20 cellular contexts compared by ENCODE assay signal in the genomic region with DNA sequence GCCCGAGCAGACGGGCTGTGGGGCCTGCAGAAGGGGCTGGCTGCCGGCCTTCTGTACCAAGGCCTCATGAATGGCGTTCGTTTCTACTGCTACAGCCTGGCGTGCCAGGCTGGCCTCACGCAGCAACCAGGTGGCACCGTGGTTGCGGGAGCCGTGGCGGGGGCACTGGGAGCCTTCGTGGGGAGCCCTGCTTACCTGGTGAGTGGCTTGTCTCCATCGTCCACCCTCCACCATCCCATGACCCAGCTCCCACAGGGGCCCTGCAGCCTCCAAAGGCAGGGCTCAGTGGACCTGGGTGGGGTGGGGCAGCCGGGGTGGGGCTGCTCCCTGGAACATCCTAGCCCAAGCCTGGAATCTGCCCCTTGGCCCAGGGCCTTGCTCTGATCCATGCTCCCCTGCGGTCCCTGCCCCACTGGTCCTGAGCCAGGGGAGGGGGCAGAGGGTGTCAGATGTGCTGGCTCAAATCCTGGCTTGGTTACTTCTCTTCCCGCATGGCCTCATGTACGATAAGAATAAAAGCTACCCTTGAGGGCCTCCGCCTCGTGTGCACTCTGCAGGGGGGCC. TPM values are rescaled to one million over a fixed set of nuclear protein-coding genes. Genes with fewer than 3 reads are reported as not detected.
A peak's percentile ranks its signal among the peaks of the same experiment; 100 is the strongest.
DNase-seq lines count a peak whose midpoint lies in the region; ATAC-seq and TF ChIP-seq lines count a peak whose summit lies in the region.
"Had no signal": no experiment of that assay in that cellular context is flagged by ENCODE, and none has a peak within 500 bp of the region (broad histone marks: within the 10 kb centered on the region; RNA-seq: fewer than 3 reads in every experiment).

No MANE protein-coding gene starts in this region.

- H3K27me3 ChIP-seq in adrenal gland (no peaks in the 10 kb centered on the region), mucosa of rectum (ENCODE audit: control insufficient read depth in 2 of 2, insufficient read depth in 2 of 2, low read length in 2 of 2) (no peaks in the 10 kb centered on the region), thoracic aorta (replicated peaks; ENCODE audit: insufficient read depth) (no peaks in the 10 kb centered on the region)

- ATAC-seq in left cardiac atrium (peak; percentile 1 to 4), thoracic aorta (ENCODE audit: insufficient number of reproducible peaks, low FRiP score, low read depth) (no peak), GM19463 (IDR thresholded peaks at IDR 0.05; ENCODE audit: unreplicated experiment) (no peak)
- ATAC-seq: effector memory CD8-positive, alpha-beta T cell; stimulated activated memory B cell treated with anti-CD40 and anti-IgM and Interleukin-4, amounts not matched to agents 10 μg/mL and 1 μg/mL and 100 μg/mL, for 72 hours had no signal

- intact Hi-C loops in adrenal gland (cut with DNase I) (loop anchor here in 1 of 2 donors (5.0 kb wide), 1 partner anchor 54 kb away; a partner anchor contains a TSS), left cardiac atrium (cut with DNase I) (no loop called here), posterior vena cava (cut with DNase I) (loop anchor here in 1 of 2 donors (10.0 kb wide), 1 partner anchor 142 kb away; no protein-coding TSS in a partner anchor)

- DNase-seq in adrenal gland = no peak
- DNase-seq in left cardiac atrium = no peak
- no peak for DNase-seq in thoracic aorta (ENCODE audit: low spot score)
- no peak for DNase-seq in HK-2 (ENCODE audit: unreplicated experiment)
- no peak for DNase-seq in posterior vena cava (ENCODE audit: low spot score)
- DNase-seq in effector CD4-positive, alpha-beta T cell = no peak
- DNase-seq: activated CD4-positive, alpha-beta T cell treated with anti-CD3 and anti-CD28 coated beads, Interleukin-2, amount 50 U/mL, for 4 hours; AML-193; effector memory CD8-positive, alpha-beta T cell; immature natural killer cell; Kasumi-1; NCI-H1092 had no signal

- H3K4me1 ChIP-seq in adrenal gland (replicated peaks in 1 of 2) (peaks cover 18 to 36% of the 10 kb centered on the region in 2 donors), mucosa of rectum (ENCODE audit: control insufficient read depth in 2 of 2, insufficient read depth in 2 of 2, low read length in 2 of 2) (peaks cover 29 to 51% of the 10 kb centered on the region in 2 donors), thoracic aorta (ENCODE audit: control insufficient read depth in 1 of 2, low read depth in 2 of 2) (peaks cover 18 to 60% of the 10 kb centered on the region in 2 donors)

- H3K36me3 ChIP-seq in adrenal gland (replicated peaks in 1 of 2) = peaks cover 0 to 33% of the 10 kb centered on the region in 2 donors
- peaks cover 23 to 24% of the 10 kb centered on the region in 2 donors for H3K36me3 ChIP-seq in mucosa of rectum (ENCODE audit: control insufficient read depth in 2 of 2, insufficient read depth in 2 of 2, low read length in 2 of 2)
- H3K36me3 ChIP-seq in thoracic aorta = peaks cover 30% of the 10 kb centered on the region

- peak overlapping the region; percentile 70 to 85 for H3K9ac ChIP-seq in mucosa of rectum (ENCODE audit: low read depth in 1 of 2, low read length in 2 of 2)

- H3K9me3 ChIP-seq in adrenal gland (replicated peaks in 1 of 3) (no peaks in the 10 kb centered on the region), mucosa of rectum (ENCODE audit: control insufficient read depth in 2 of 2, low read length in 2 of 2) (no peaks in the 10 kb centered on the region), thoracic aorta (no peaks in the 10 kb centered on the region)

- TF ChIP-seq POLR2A in adrenal gland (IDR thresholded peaks at IDR 0.05) = no peak

- peak overlapping the region in 4 of 5 donors; percentile 28 to 88 (median 66) for H3K27ac ChIP-seq in adrenal gland
- H3K27ac ChIP-seq in mucosa of rectum (ENCODE audit: low read depth in 2 of 2, low read length in 2 of 2) = peak overlapping the region; percentile 93
- peak overlapping the region; percentile 70 to 74 for H3K27ac ChIP-seq in thoracic aorta

- WGBS in adrenal gland, 4 donors = 48 to 73% (median 64%) methylated on average over 6 to 19 of the region's 19 CpGs

- H3K4me3 ChIP-seq in adrenal gland = no peak overlapping the region
- H3K4me3 ChIP-seq in mucosa of rectum (ENCODE audit: low read length in 2 of 2) = peak overlapping the region; percentile 57 to 68
- no peak overlapping the region for H3K4me3 ChIP-seq in thoracic aorta

- no peak for TF ChIP-seq CTCF in adrenal gland (IDR thresholded peaks at IDR 0.05)
- no peak for TF ChIP-seq CTCF in thoracic aorta (IDR thresholded peaks at IDR 0.05)

RNA-seq across cellular contexts. Expression of a gene that starts 0.7 kb away (rescaled TPM):
- total RNA-seq in adrenal gland (10 to 100 TPM in 2 of 8 donors, 1 to 10 TPM in 6; 2.2 to 12.3 (median 5.8) TPM), left cardiac atrium (1 to 10 TPM; 5.4 to 7.3 TPM), thoracic aorta (1 to 10 TPM; 2.4 to 7.5 TPM), posterior vena cava (1 to 10 TPM; 1.2 to 1.6 TPM)
- polyA plus RNA-seq in adrenal gland = 10 to 100 TPM in 1 of 3 donors, 1 to 10 TPM in 2; 4.7 to 11.1 (median 6.0) TPM
- polyA plus RNA-seq: immature natural killer cell had no signal

RNA-seq across cellular contexts. Expression of a gene that starts 5.6 kb away (rescaled TPM):
- total RNA-seq in adrenal gland (under 1 TPM in 1 of 8 donors, not detected in 7; 0.14 TPM), left cardiac atrium (not detected), thoracic aorta (not detected), posterior vena cava (not detected)
- polyA plus RNA-seq in adrenal gland = not detected
- total RNA-seq: fibroblast of lung; mesenteric fat pad; NCI-H460; T-helper 1 cell treated with Interleukin-12 subunit alpha and Interleukin-12 subunit beta and Interleukin-4 antibody, amounts not matched to agents 30 ng/mL and 1 ng/mL, for 36 hours had no signal
- polyA plus RNA-seq: fibroblast of lung, immature natural killer cell, neural cell had no signal

RNA-seq across cellular contexts. Expression of a gene that starts 21.8 kb away (rescaled TPM):
- 100 to 1,000 TPM in 1 of 8 donors, 10 to 100 TPM in 7; 29.0 to 103 (median 51.1) TPM for total RNA-seq in adrenal gland
- polyA plus RNA-seq in adrenal gland = 10 to 100 TPM; 16.0 to 50.1 (median 40.5) TPM
- total RNA-seq in left cardiac atrium = 10 to 100 TPM; 75.1 to 82.8 TPM
- 100 to 1,000 TPM; 731 to 997 TPM for total RNA-seq in thoracic aorta
- total RNA-seq in posterior vena cava = 100 to 1,000 TPM; 224 to 328 TPM
- total RNA-seq: T-helper 1 cell treated with Interleukin-12 subunit alpha and Interleukin-12 subunit beta and Interleukin-4 antibody, amounts not matched to agents 30 ng/mL and 1 ng/mL, for 36 hours had no signal
- polyA plus RNA-seq: immature natural killer cell had no signal

RNA-seq across cellular contexts. Expression of a gene that starts 52.6 kb away (rescaled TPM):
- total RNA-seq in adrenal gland (10 to 100 TPM; 52.9 to 92.9 (median 71.2) TPM), left cardiac atrium (10 to 100 TPM; 64.5 to 70.4 TPM), thoracic aorta (10 to 100 TPM; 53.7 to 74.6 TPM), posterior vena cava (10 to 100 TPM; 62.6 to 75.9 TPM)
- polyA plus RNA-seq in adrenal gland = 100 to 1,000 TPM in 1 of 3 donors, 10 to 100 TPM in 2; 42.8 to 103 (median 63.7) TPM

Comparison
In these comparisons a context has a peak if more than half of its experiments do, and no peak if none do; other contexts are left out.
1. H3K4me3 ChIP-seq: peak in mucosa of rectum (2 of 2); none in adrenal gland (0 of 4) and thoracic aorta (single experiment).
2. ATAC-seq: peak in left cardiac atrium (2 of 2); none in thoracic aorta (single experiment) and GM19463 (single experiment).
3. Peak in every context shown above with its lines, with median percentiles within 50 percentile points of each other: H3K27ac ChIP-seq.